Comparison of ENCODE assay signal across 15 cellular contexts in the genomic region with DNA sequence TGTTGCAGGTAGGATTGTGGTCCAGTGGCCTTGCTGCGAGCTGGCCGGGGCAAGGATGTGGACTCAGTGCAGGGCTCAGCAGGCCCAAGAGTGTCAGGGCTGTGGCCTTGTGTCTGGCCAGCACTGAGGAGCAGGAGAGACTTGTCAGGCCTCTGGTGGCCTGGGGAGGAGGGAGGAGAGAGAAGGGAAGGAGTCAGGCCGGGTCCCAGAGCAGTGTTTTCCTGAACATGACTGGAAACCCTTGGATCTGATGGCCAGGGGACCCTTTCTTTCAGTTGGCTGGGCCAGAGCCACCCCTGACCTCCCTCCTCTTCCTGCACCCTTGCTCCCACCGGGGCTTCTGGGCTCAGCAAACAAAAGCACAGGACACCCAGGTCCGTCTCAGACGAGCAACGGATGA. TPM values are rescaled to one million over a fixed set of nuclear protein-coding genes. Genes with fewer than 3 reads are reported as not detected.
DNase-seq lines count a peak whose midpoint lies in the region; ATAC-seq and TF ChIP-seq lines count a peak whose summit lies in the region.
"Had no signal": no experiment of that assay in that cellular context is flagged by ENCODE, and none has a peak within 500 bp of the region (broad histone marks: within the 10 kb centered on the region; RNA-seq: fewer than 3 reads in every experiment).

No MANE protein-coding gene starts in this region.

- no peaks in the 10 kb centered on the region for H3K27me3 Mint-ChIP-seq in activated naive CD8-positive, alpha-beta T cell
- no peaks in the 10 kb centered on the region for H3K27me3 Mint-ChIP-seq in activated naive CD8-positive, alpha-beta T cell treated with anti-CD3 and anti-CD28 coated beads for 36 hours
- H3K27me3 Mint-ChIP-seq in T-helper 17 cell (no peaks in the 10 kb centered on the region), nephron progenitor cell (ENCODE audit: low read depth, poor library complexity) (no peaks in the 10 kb centered on the region)

- no peak overlapping the region for H3K4me3 Mint-ChIP-seq in activated naive CD8-positive, alpha-beta T cell
- H3K4me3 Mint-ChIP-seq in activated naive CD8-positive, alpha-beta T cell treated with anti-CD3 and anti-CD28 coated beads for 36 hours = no peak overlapping the region
- no peak overlapping the region for H3K4me3 Mint-ChIP-seq in T-helper 17 cell
- H3K4me3 Mint-ChIP-seq in nephron progenitor cell = no peak overlapping the region
- no peak overlapping the region for H3K4me3 Mint-ChIP-seq in stimulated activated effector memory CD8-positive, alpha-beta T cell treated with anti-CD3 and anti-CD28 coated beads, Interleukin-12 subunit alpha, Interleukin-12 subunit beta, amount 100 ng/mL, for 72 hours
- H3K4me3 Mint-ChIP-seq: CD8-positive, alpha-beta T cell had no signal

- no peak for DNase-seq in activated naive CD8-positive, alpha-beta T cell treated with anti-CD3 and anti-CD28 coated beads for 36 hours
- DNase-seq in T-helper 17 cell (no peak), nephron progenitor cell (no peak), DMS 273 (lab: John Stamatoyannopoulos, UW; ENCODE audit: unreplicated experiment) (no peak)
- DNase-seq in stimulated activated effector memory CD8-positive, alpha-beta T cell treated with anti-CD3 and anti-CD28 coated beads, Interleukin-12 subunit alpha, Interleukin-12 subunit beta, amount 100 ng/mL, for 72 hours (ENCODE audit: low spot score in 2 of 2) = no peak
- DNase-seq in stimulated activated CD4-positive, alpha-beta T cell treated with anti-CD3 and anti-CD28 coated beads, Interleukin-15, amount 100 ng/mL, for 24 hours = no peak
- DNase-seq: Calu3; CD8-positive, alpha-beta T cell; GOT3; NCI-H1105 treated with DMSO at 0.1 percent for 48 hours; NCI-H1694; NCI-H774; Right ventricle myocardium superior had no signal

- peak overlapping the region; percentile 28 for H3K27ac Mint-ChIP-seq in activated naive CD8-positive, alpha-beta T cell
- no peak overlapping the region for H3K27ac Mint-ChIP-seq in activated naive CD8-positive, alpha-beta T cell treated with anti-CD3 and anti-CD28 coated beads for 36 hours
- H3K27ac Mint-ChIP-seq in T-helper 17 cell = peak overlapping the region; percentile 47
- peak overlapping the region; percentile 88 for H3K27ac Mint-ChIP-seq in nephron progenitor cell
- H3K27ac Mint-ChIP-seq in stimulated activated effector memory CD8-positive, alpha-beta T cell treated with anti-CD3 and anti-CD28 coated beads, Interleukin-12 subunit alpha, Interleukin-12 subunit beta, amount 100 ng/mL, for 72 hours = peak overlapping the region; percentile 48
- H3K27ac Mint-ChIP-seq: CD8-positive, alpha-beta T cell had no signal

- no peaks in the 10 kb centered on the region for H3K9me3 Mint-ChIP-seq in activated naive CD8-positive, alpha-beta T cell (ENCODE audit: low read depth)
- H3K9me3 Mint-ChIP-seq in activated naive CD8-positive, alpha-beta T cell treated with anti-CD3 and anti-CD28 coated beads for 36 hours = no peaks in the 10 kb centered on the region
- H3K9me3 Mint-ChIP-seq in nephron progenitor cell = no peaks in the 10 kb centered on the region
- no peaks in the 10 kb centered on the region for H3K9me3 Mint-ChIP-seq in stimulated activated effector memory CD8-positive, alpha-beta T cell treated with anti-CD3 and anti-CD28 coated beads, Interleukin-12 subunit alpha, Interleukin-12 subunit beta, amount 100 ng/mL, for 72 hours
- H3K9me3 Mint-ChIP-seq: CD8-positive, alpha-beta T cell had no signal

- peaks cover 23% of the 10 kb centered on the region for H3K4me1 Mint-ChIP-seq in activated naive CD8-positive, alpha-beta T cell (ENCODE audit: low read depth)
- peaks cover 17% of the 10 kb centered on the region for H3K4me1 Mint-ChIP-seq in activated naive CD8-positive, alpha-beta T cell treated with anti-CD3 and anti-CD28 coated beads for 36 hours
- H3K4me1 Mint-ChIP-seq in T-helper 17 cell = peaks cover 20% of the 10 kb centered on the region
- peaks cover 12% of the 10 kb centered on the region for H3K4me1 Mint-ChIP-seq in nephron progenitor cell
- peaks cover 41% of the 10 kb centered on the region for H3K4me1 Mint-ChIP-seq in stimulated activated effector memory CD8-positive, alpha-beta T cell treated with anti-CD3 and anti-CD28 coated beads, Interleukin-12 subunit alpha, Interleukin-12 subunit beta, amount 100 ng/mL, for 72 hours

- no peaks in the 10 kb centered on the region for H3K36me3 Mint-ChIP-seq in activated naive CD8-positive, alpha-beta T cell
- no peaks in the 10 kb centered on the region for H3K36me3 Mint-ChIP-seq in activated naive CD8-positive, alpha-beta T cell treated with anti-CD3 and anti-CD28 coated beads for 36 hours
- H3K36me3 Mint-ChIP-seq in T-helper 17 cell (ENCODE audit: low read depth) (no peaks in the 10 kb centered on the region), nephron progenitor cell (ENCODE audit: low read depth) (no peaks in the 10 kb centered on the region)
- peaks cover 12% of the 10 kb centered on the region for H3K36me3 Mint-ChIP-seq in stimulated activated effector memory CD8-positive, alpha-beta T cell treated with anti-CD3 and anti-CD28 coated beads, Interleukin-12 subunit alpha, Interleukin-12 subunit beta, amount 100 ng/mL, for 72 hours

- TF ChIP-seq CTCF in nephron progenitor cell (IDR thresholded peaks at IDR 0.05) = no peak

- H3K9me3 ChIP-seq in T-helper 17 cell (ENCODE audit: control insufficient read depth, low read length, poor library complexity, severe bottlenecking) = no peaks in the 10 kb centered on the region
- H3K9me3 ChIP-seq: A549 had no signal

- ATAC-seq in T-helper 17 cell = no peak
- no peak for ATAC-seq in stimulated activated effector memory CD8-positive, alpha-beta T cell treated with anti-CD3 and anti-CD28 coated beads, Interleukin-12 subunit alpha, Interleukin-12 subunit beta, amount 100 ng/mL, for 72 hours
- ATAC-seq: A549; CD8-positive, alpha-beta T cell had no signal

RNA-seq across cellular contexts. Expression of gene IBA57, which starts 5.1 kb away (rescaled TPM):
- total RNA-seq in activated naive CD8-positive, alpha-beta T cell treated with anti-CD3 and anti-CD28 coated beads for 36 hours = 10 to 100 TPM; 18.1 to 19.3 TPM
- 10 to 100 TPM; 16.3 to 18.2 TPM for total RNA-seq in T-helper 17 cell

RNA-seq across cellular contexts. Expression of gene GJC2, which starts 20.9 kb away (rescaled TPM):
- 1 to 10 TPM; 1.1 to 1.2 TPM for total RNA-seq in activated naive CD8-positive, alpha-beta T cell treated with anti-CD3 and anti-CD28 coated beads for 36 hours
- 1 to 10 TPM in 1 of 2 donors, under 1 TPM in 1; 0.94 to 1.9 TPM for total RNA-seq in T-helper 17 cell

RNA-seq across cellular contexts. Expression of gene GUK1, which starts 30.6 kb away (rescaled TPM):
- total RNA-seq in activated naive CD8-positive, alpha-beta T cell treated with anti-CD3 and anti-CD28 coated beads for 36 hours = 100 to 1,000 TPM; 294 to 304 TPM
- 100 to 1,000 TPM; 233 to 245 TPM for total RNA-seq in T-helper 17 cell

RNA-seq across cellular contexts. Expression of gene OBSCN, which starts 37.2 kb away (rescaled TPM):
- 10 to 100 TPM; 13.7 to 14.9 TPM for total RNA-seq in activated naive CD8-positive, alpha-beta T cell treated with anti-CD3 and anti-CD28 coated beads for 36 hours
- total RNA-seq in T-helper 17 cell = 10 to 100 TPM; 23.1 to 34.2 TPM
